In the genomic region with DNA sequence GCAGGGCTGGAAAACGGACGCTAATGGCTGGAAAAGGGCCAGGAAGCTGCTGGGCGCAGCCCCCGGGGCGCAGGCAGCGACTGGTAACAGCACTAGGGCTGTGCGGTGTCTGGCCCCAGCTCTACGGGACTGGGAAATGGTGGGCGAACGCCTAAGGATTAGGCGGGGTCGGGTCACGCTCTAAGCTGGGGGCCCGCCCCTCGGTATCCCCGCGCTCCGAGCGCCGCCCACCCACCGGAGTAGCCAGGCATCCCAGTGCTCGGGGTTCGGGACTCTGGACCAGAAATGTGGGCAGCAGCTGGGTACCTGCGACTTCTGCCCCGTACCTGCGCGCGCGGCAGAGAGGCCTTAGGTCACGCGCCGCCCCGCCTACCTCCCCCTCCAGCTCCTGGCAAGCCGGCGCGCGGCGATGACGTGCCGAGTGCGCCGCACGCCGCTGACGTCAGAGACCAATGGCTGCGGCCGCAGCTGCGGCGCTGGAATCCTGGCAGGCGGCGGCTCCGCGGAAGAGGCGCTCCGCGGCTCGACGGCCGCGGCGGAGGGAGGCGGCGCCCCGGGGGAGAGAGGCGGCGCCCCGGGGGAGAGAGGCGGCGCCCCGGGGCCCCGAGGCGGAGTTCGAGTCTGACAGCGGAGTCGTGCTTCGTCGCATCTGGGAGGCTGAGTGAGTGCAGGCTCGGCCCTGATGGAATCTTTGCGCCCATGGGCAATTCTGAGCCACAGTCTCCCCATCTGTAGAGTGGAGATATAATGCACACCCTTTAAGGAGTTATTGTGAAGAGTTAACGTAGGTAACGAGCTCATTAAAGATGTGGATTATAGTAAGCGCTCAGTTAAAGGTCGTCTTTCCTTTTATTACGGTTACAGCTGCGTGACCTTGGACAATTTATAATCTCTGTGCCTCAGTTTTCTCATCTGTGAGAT, we compare ENCODE assay signal across 7 cellular contexts. TPM values are rescaled to one million over a fixed set of nuclear protein-coding genes. Genes with fewer than 3 reads are reported as not detected.
DNase-seq lines count a peak whose midpoint lies in the region; ATAC-seq and TF ChIP-seq lines count a peak whose summit lies in the region.

A gene (minus strand): TSS at position 345 of the 921 bp plus-strand sequence. CDS start 2,021 bp downstream, outside the sequence.
A gene with protein sequence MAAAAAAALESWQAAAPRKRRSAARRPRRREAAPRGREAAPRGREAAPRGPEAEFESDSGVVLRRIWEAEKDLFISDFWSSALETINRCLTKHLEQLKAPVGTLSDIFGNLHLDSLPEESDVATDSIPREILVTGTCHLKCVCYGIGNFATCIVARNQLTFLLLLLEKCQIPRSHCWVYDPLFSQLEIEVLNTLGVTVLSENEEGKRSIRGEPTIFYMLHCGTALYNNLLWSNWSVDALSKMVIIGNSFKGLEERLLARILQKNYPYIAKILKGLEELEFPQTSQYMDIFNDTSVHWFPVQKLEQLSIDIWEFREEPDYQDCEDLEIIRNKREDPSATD (plus strand): TSS at position 439 of the 921 bp plus-strand sequence. CDS start 14 bp downstream, at position 453.

- ATAC-seq in GM18520 (IDR thresholded peaks at IDR 0.05; ENCODE audit: unreplicated experiment), result peak; percentile 60
- ATAC-seq in HG03045 (IDR thresholded peaks at IDR 0.05; ENCODE audit: unreplicated experiment), result peak; percentile 79

- no peak for TF ChIP-seq CTCF in brain microvascular endothelial cell (IDR thresholded peaks at IDR 0.05; ENCODE audit: low read depth, low read length, missing control alignments)

- H3K27ac ChIP-seq in brain microvascular endothelial cell (peak within 1 kb of the TSS; percentile 81), iPS-18a (ENCODE audit: low read length) (peak within 1 kb of the TSS; percentile 91)

- H3K9ac ChIP-seq in iPS-18a (ENCODE audit: low read length), result peak within 1 kb of the TSS; percentile 94
- H3K9ac ChIP-seq in skeletal muscle satellite cell (ENCODE audit: low read depth, low read length), result peak within 1 kb of the TSS; percentile 98

- H3K4me2 ChIP-seq in skeletal muscle satellite cell (ENCODE audit: low read length), result peak within 1 kb of the TSS; percentile 95

- in situ Hi-C loops in brain microvascular endothelial cell (cut with HindIII; ENCODE audit: low pct_ligation_motif_present, low sequenced_read_pairs), result no loop called here

- peak; percentile 40 for DNase-seq in NCI-H2107 treated with DMSO at 0.1 percent for 48 hours (lab: John Stamatoyannopoulos, UW; ENCODE audit: unreplicated experiment)
- peak; percentile 93 for DNase-seq in UCSD-AML1 (lab: John Stamatoyannopoulos, UW; ENCODE audit: unreplicated experiment)
- peak; percentile 73 for DNase-seq in brain microvascular endothelial cell

- H3K4me3 ChIP-seq in brain microvascular endothelial cell (ENCODE audit: low read depth, low read length) (peak within 1 kb of the TSS; percentile 92), iPS-18a (ENCODE audit: low read length) (peak within 1 kb of the TSS; percentile 98), skeletal muscle satellite cell (ENCODE audit: low read length) (peak within 1 kb of the TSS; percentile 95)

- H3K27me3 ChIP-seq in brain microvascular endothelial cell (replicated peaks) (no peaks in the 10 kb centered on the region), iPS-18a (ENCODE audit: control insufficient read depth, insufficient read depth, low read length) (no peaks in the 10 kb centered on the region), skeletal muscle satellite cell (ENCODE audit: control insufficient read depth, insufficient read depth, low read length) (no peaks in the 10 kb centered on the region)

- H3K9me3 ChIP-seq in iPS-18a (ENCODE audit: control insufficient read depth, low read depth, low read length) (no peaks in the 10 kb centered on the region), skeletal muscle satellite cell (replicated peaks; ENCODE audit: low read length) (no peaks in the 10 kb centered on the region)

- H3K36me3 ChIP-seq in brain microvascular endothelial cell (replicated peaks) (peaks cover 10% of the 10 kb centered on the region), iPS-18a (ENCODE audit: control insufficient read depth, low read depth, low read length) (peaks cover 14% of the 10 kb centered on the region), skeletal muscle satellite cell (ENCODE audit: insufficient read depth, low read length) (peaks cover 20% of the 10 kb centered on the region)

- H3K4me1 ChIP-seq in iPS-18a (ENCODE audit: control insufficient read depth, low read depth, low read length), result peaks cover 16% of the 10 kb centered on the region
- H3K4me1 ChIP-seq in skeletal muscle satellite cell (ENCODE audit: control insufficient read depth, insufficient read depth, low read length), result peaks cover 26% of the 10 kb centered on the region

RNA-seq across cellular contexts. Expression of the first gene that starts in this region (rescaled TPM):
- 18.5 and 19.0 TPM in 2 replicates for total RNA-seq in skeletal muscle satellite cell (2012; rRNA removed)

RNA-seq across cellular contexts. Expression of the second gene that starts in this region (rescaled TPM):
- total RNA-seq in skeletal muscle satellite cell (2012; rRNA removed), result 9.4 and 13.2 TPM in 2 replicates

Comparison
In these comparisons a context has a peak if more than half of its experiments do, and no peak if none do; other contexts are left out.
1. Peak in every context shown above with its lines: DNase-seq, ATAC-seq, H3K4me3 ChIP-seq and H3K27ac ChIP-seq.
2. DNase-seq: peak in every context shown above with its lines; median percentile 93 in UCSD-AML1; 73 in brain microvascular endothelial cell; 40 in NCI-H2107 treated with DMSO at 0.1 percent for 48 hours.